12 cellular contexts compared by ENCODE assay signal in the genomic region with DNA sequence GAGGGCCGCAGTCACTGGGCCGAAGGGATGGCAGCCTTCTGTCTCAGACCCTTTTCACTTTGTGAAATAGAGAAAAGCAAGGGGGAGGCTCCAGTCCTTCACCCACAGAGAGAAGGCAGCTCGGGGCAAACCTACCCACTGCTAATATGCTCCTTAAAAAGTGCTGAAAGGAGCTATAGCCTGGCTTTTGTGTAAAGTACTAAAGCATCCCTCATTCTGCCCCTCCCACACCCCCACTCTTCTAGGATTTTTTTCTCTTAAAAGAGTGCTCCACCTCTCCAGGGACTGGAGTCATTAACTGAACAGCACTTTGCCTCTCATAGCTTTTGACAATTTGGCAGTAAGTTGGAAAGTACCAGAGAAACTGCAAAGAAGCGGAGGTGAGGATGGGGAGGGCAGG.
"Had no signal": no experiment of that assay in that cellular context is flagged by ENCODE, and none has a peak within 500 bp of the region (broad histone marks: within the 10 kb centered on the region; RNA-seq: fewer than 3 reads in every experiment).

No MANE protein-coding gene starts in this region.

- H3K4me3 ChIP-seq: ascending aorta, cardiac muscle cell, tibial nerve had no signal

- FAIRE-seq: endometrium had no signal

- H3K36me3 ChIP-seq: ascending aorta, cardiac muscle cell, tibial nerve had no signal

- H3K9me3 ChIP-seq: ascending aorta, tibial nerve had no signal

- DNase-seq: activated CD4-positive, alpha-beta T cell treated with anti-CD3 and anti-CD28 coated beads for 1 hour; activated CD4-positive, alpha-beta T cell treated with anti-CD3 and anti-CD28 coated beads, Interleukin-2, amount 50 U/mL, for 48 hours; activated naive CD4-positive, alpha-beta T cell treated with anti-CD3 and anti-CD28 coated beads for 36 hours; mammary epithelial cell; naive thymus-derived CD4-positive, alpha-beta T cell; stimulated activated CD4-positive, alpha-beta T cell treated with anti-CD3 and anti-CD28 coated beads, Interleukin-15, amount 100 ng/mL, for 24 hours; stimulated activated CD4-positive, alpha-beta T cell treated with anti-CD3 and anti-CD28 coated beads, Interleukin-4, amount 100 ng/mL, for 1 hour; stimulated activated naive B cell treated with anti-CD40 and anti-IgM and Interleukin-4, amounts not matched to agents 10 μg/mL and 1 μg/mL and 100 μg/mL, for 72 hours had no signal

- H3K27me3 ChIP-seq: ascending aorta, tibial nerve had no signal

- H3K27ac ChIP-seq: ascending aorta, cardiac muscle cell, tibial nerve had no signal
